Comparison of ENCODE assay signal across 11 cellular contexts in the genomic region with DNA sequence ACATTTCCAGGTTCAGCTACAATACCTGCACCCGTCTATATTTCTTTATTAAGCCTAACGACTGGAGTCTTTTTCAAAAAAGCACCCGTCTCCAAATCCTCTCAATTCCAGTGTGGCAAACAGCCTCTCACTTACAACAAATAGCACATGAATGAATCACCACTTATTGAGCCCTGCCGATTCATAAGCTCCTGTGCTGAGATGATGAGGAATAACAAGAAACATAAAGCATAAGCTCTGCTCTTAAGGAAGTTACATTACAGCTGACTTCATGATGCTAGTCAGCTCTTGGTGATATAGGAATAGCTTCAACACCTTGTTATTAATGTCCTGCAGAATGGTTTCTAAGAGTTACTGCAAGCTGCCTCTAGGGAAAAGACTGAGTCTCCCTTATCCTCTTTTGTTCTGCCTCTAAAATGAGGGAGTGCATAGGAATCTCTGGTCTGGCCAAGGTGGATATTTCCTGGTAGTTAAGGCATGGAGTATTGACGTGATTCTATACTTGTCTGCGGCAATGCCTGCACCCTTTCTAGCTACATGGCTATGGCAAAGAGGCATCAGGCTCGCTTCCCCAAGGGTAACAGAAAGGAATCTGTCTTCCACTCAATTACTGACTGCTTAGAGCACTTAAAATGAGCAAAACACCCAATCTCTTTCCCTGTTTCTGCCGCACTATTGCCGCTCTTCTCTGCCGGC.
A peak's percentile ranks its signal among the peaks of the same experiment; 100 is the strongest.
DNase-seq lines count a peak whose midpoint lies in the region; ATAC-seq, FAIRE-seq and TF ChIP-seq lines count a peak whose summit lies in the region.
"Had no signal": no experiment of that assay in that cellular context is flagged by ENCODE, and none has a peak within 500 bp of the region (broad histone marks: within the 10 kb centered on the region; RNA-seq: fewer than 3 reads in every experiment).

No MANE protein-coding gene starts in this region.

- no peak for TF ChIP-seq CTCF in kidney epithelial cell (IDR thresholded peaks at IDR 0.05; ENCODE audit: insufficient read depth, low read length, poor library complexity, severe bottlenecking)

- no peaks in the 10 kb centered on the region for H3K36me3 ChIP-seq in kidney epithelial cell (ENCODE audit: control insufficient read depth, insufficient read depth, low read length)

- H3K27me3 ChIP-seq in kidney epithelial cell (ENCODE audit: control insufficient read depth, insufficient read depth, low read length) = no peaks in the 10 kb centered on the region

- FAIRE-seq in H54 (lab: Jason Lieb, UNC) = peak; percentile 93
- no peak for FAIRE-seq in GM19239 (lab: Jason Lieb, UNC)

- no peak for ATAC-seq in GM21515 (IDR thresholded peaks at IDR 0.05; ENCODE audit: unreplicated experiment)
- ATAC-seq in HG03439 (IDR thresholded peaks at IDR 0.05; ENCODE audit: unreplicated experiment) = no peak

- in situ Hi-C loops in ACHN (cut with HindIII; ENCODE audit: low pct_ligation_motif_present, low pct_unique_long_range_greater_than_20kb, low sequenced_read_pairs) = no loop called here

- DNase-seq in ACHN (peak; percentile 73), H54 (ENCODE audit: insufficient read length, low spot score) (peak; percentile 37), amniotic epithelial cell (ENCODE audit: low read depth) (peak; percentile 76), kidney epithelial cell (ENCODE audit: low read depth) (peak; percentile 61), GM19239 (ENCODE audit: insufficient read length, low spot score) (no peak), GM19238 (ENCODE audit: insufficient read length, low spot score) (no peak)
- DNase-seq: activated CD8-positive, alpha-beta memory T cell treated with anti-CD3 and anti-CD28 coated beads, Interleukin-2, amount 50 U/mL, for 48 hours; effector memory CD4-positive, alpha-beta T cell; NCI-H2029 had no signal

- no peak for TF ChIP-seq POLR2A in H54 (IDR thresholded peaks at IDR 0.05; ENCODE audit: low read depth, low read length)

- no peak overlapping the region for H3K4me3 ChIP-seq in kidney epithelial cell (ENCODE audit: low read depth, low read length)

Comparison
In these comparisons a context has a peak if more than half of its experiments do, and no peak if none do; other contexts are left out.
1. DNase-seq: peak in ACHN (single experiment), H54 (single experiment), amniotic epithelial cell (single experiment) and kidney epithelial cell (single experiment); none in GM19239 (single experiment) and GM19238 (single experiment).